In genomic region chr3:71127463-71128243, GRCh38 we compare ENCODE assay signal across 8 cellular contexts.
A peak's percentile ranks its signal among the peaks of the same experiment; 100 is the strongest.
DNase-seq lines count a peak whose midpoint lies in the region; FAIRE-seq and TF ChIP-seq lines count a peak whose summit lies in the region.

No MANE protein-coding gene starts in this region.

- H3K27me3 Mint-ChIP-seq in astrocyte (ENCODE audit: low read depth, unreplicated experiment), result no peaks in the 10 kb centered on the region

- no peak overlapping the region for H4K5ac ChIP-seq in mesendoderm (ENCODE audit: low read length)

- H3K79me2 ChIP-seq in astrocyte (ENCODE audit: insufficient read depth, low read length) (peaks cover 70% of the 10 kb centered on the region), mesendoderm (ENCODE audit: control insufficient read depth, insufficient read depth, low read length) (no peaks in the 10 kb centered on the region)

- TF ChIP-seq POLR2A in uterus (IDR thresholded peaks at IDR 0.05), result no peak

- H3K23ac ChIP-seq in mesendoderm (ENCODE audit: low read length), result no peak overlapping the region

- DNase-seq in stimulated activated CD4-positive, alpha-beta T cell treated with anti-CD3 and anti-CD28 coated beads, Interleukin-15, amount 100 ng/mL, for 24 hours, result peak; percentile 53
- DNase-seq in stimulated activated CD4-positive, alpha-beta T cell treated with anti-CD3 and anti-CD28 coated beads, Interleukin-2, amount 100 ng/mL, for 48 hours, result no peak
- DNase-seq in astrocyte (ENCODE audit: low read depth) (peak; percentile 83), mesendoderm (no peak), uterus (no peak), iPS-NIHi11 (ENCODE audit: low spot score) (no peak), GM13976 (ENCODE audit: low spot score) (no peak), islet precursor cell (no peak)

- no peak overlapping the region for H2AFZ ChIP-seq in astrocyte (ENCODE audit: low read depth, low read length)

- H3K27ac ChIP-seq in astrocyte (ENCODE audit: low read depth, low read length), result peak overlapping the region; percentile 92
- no peak overlapping the region for H3K27ac ChIP-seq in mesendoderm (ENCODE audit: low read depth, low read length)
- H3K27ac ChIP-seq in uterus, result peak overlapping the region; percentile 78 to 96

- H3K36me3 ChIP-seq in astrocyte (ENCODE audit: insufficient read depth, low read length), result no peaks in the 10 kb centered on the region
- H3K36me3 ChIP-seq in mesendoderm (ENCODE audit: control insufficient read depth, insufficient read depth, low read length), result no peaks in the 10 kb centered on the region
- no peaks in the 10 kb centered on the region for H3K36me3 ChIP-seq in uterus

- no peaks in the 10 kb centered on the region for H3K79me1 ChIP-seq in mesendoderm (ENCODE audit: low read length)

- H2BK15ac ChIP-seq in mesendoderm (replicated peaks; ENCODE audit: low read depth), result no peak overlapping the region

- in situ Hi-C loops in GM13976 (cut with MboI; ENCODE audit: low sequenced_read_pairs, unreplicated experiment), result no loop called here

- H2BK5ac ChIP-seq in mesendoderm (ENCODE audit: low read length), result no peak overlapping the region

- no peak overlapping the region for H4K8ac ChIP-seq in mesendoderm (ENCODE audit: low read depth, low read length)

- intact Hi-C loops in uterus (cut with DNase I; ENCODE audit: low total_unique reads), result no loop called here

- peaks cover 3% of the 10 kb centered on the region for H3K36me3 Mint-ChIP-seq in astrocyte (ENCODE audit: low read depth, unreplicated experiment)

- peaks cover 47% of the 10 kb centered on the region for H3K4me1 ChIP-seq in astrocyte (ENCODE audit: insufficient read depth, low read length)
- peaks cover 3% of the 10 kb centered on the region for H3K4me1 ChIP-seq in mesendoderm (ENCODE audit: control insufficient read depth, low read depth, low read length)
- no peaks in the 10 kb centered on the region for H3K4me1 ChIP-seq in uterus

- no peaks in the 10 kb centered on the region for H3K9me3 Mint-ChIP-seq in astrocyte (ENCODE audit: unreplicated experiment)

- H3K9me3 ChIP-seq in astrocyte (ENCODE audit: insufficient read depth, low read depth, low read length) (no peaks in the 10 kb centered on the region), uterus (no peaks in the 10 kb centered on the region)

- peak overlapping the region; percentile 68 for H3K4ac ChIP-seq in mesendoderm (ENCODE audit: low read depth, low read length)

- no peak overlapping the region for H3K56ac ChIP-seq in mesendoderm (ENCODE audit: low read length)

- FAIRE-seq in astrocyte (lab: Jason Lieb, UNC), result no peak

- H2AK5ac ChIP-seq in mesendoderm (ENCODE audit: low read length), result no peak overlapping the region

- H3K4me3 ChIP-seq in astrocyte (ENCODE audit: insufficient read depth, low read depth, low read length), result peak overlapping the region; percentile 41
- no peak overlapping the region for H3K4me3 ChIP-seq in mesendoderm (ENCODE audit: low read length)
- H3K4me3 ChIP-seq in uterus, result peak overlapping the region; percentile 3 to 53

- H3K18ac ChIP-seq in mesendoderm (ENCODE audit: low read length), result peak overlapping the region; percentile 80

- peaks cover 46% of the 10 kb centered on the region for H3K4me1 Mint-ChIP-seq in astrocyte (ENCODE audit: low read depth, unreplicated experiment)

- H3K27me3 ChIP-seq in astrocyte (ENCODE audit: insufficient read depth, low read length) (no peaks in the 10 kb centered on the region), mesendoderm (ENCODE audit: insufficient read depth, low read length, poor library complexity) (no peaks in the 10 kb centered on the region), uterus (no peaks in the 10 kb centered on the region)

- H3K9ac ChIP-seq in astrocyte (ENCODE audit: low read length), result peak overlapping the region; percentile 92
- no peak overlapping the region for H3K9ac ChIP-seq in mesendoderm (ENCODE audit: low read length)

- H3K4me3 Mint-ChIP-seq in astrocyte (ENCODE audit: unreplicated experiment), result peak overlapping the region; percentile 81

- TF ChIP-seq CTCF in astrocyte (IDR thresholded peaks at IDR 0.05; ENCODE audit: insufficient read depth, low read depth, low read length) (no peak), uterus (IDR thresholded peaks at IDR 0.05) (no peak), GM13976 (IDR thresholded peaks at IDR 0.05; ENCODE audit: borderline replicate concordance, control extremely low read depth, extremely low read depth, insufficient read depth, missing control alignments) (no peak)

- H2BK120ac ChIP-seq in mesendoderm (ENCODE audit: low read depth, low read length), result peak overlapping the region; percentile 78

- peak overlapping the region; percentile 88 for H3K4me2 ChIP-seq in astrocyte (ENCODE audit: low read length)
- no peak overlapping the region for H3K4me2 ChIP-seq in mesendoderm (ENCODE audit: low read length)

- no CpG with 5 or more reads among the region's 10 CpGs for WGBS in mesendoderm (ENCODE audit: extremely low coverage, insufficient coverage, low lambda C conversion rate)

- peak overlapping the region; percentile 93 for H3K27ac Mint-ChIP-seq in astrocyte (ENCODE audit: unreplicated experiment)

- H4K20me1 ChIP-seq in astrocyte (ENCODE audit: insufficient read depth, low read length), result peaks cover 7% of the 10 kb centered on the region

Comparison
In these comparisons a context has a peak if more than half of its experiments do, and no peak if none do; other contexts are left out.
1. DNase-seq: peak in stimulated activated CD4-positive, alpha-beta T cell treated with anti-CD3 and anti-CD28 coated beads, Interleukin-15, amount 100 ng/mL, for 24 hours (single experiment) and astrocyte (single experiment); none in stimulated activated CD4-positive, alpha-beta T cell treated with anti-CD3 and anti-CD28 coated beads, Interleukin-2, amount 100 ng/mL, for 48 hours (0 of 2), mesendoderm (single experiment), uterus (0 of 2), iPS-NIHi11 (single experiment), GM13976 (single experiment) and islet precursor cell (single experiment).